Comparison of ENCODE assay signal across 9 cellular contexts in the genomic region with DNA sequence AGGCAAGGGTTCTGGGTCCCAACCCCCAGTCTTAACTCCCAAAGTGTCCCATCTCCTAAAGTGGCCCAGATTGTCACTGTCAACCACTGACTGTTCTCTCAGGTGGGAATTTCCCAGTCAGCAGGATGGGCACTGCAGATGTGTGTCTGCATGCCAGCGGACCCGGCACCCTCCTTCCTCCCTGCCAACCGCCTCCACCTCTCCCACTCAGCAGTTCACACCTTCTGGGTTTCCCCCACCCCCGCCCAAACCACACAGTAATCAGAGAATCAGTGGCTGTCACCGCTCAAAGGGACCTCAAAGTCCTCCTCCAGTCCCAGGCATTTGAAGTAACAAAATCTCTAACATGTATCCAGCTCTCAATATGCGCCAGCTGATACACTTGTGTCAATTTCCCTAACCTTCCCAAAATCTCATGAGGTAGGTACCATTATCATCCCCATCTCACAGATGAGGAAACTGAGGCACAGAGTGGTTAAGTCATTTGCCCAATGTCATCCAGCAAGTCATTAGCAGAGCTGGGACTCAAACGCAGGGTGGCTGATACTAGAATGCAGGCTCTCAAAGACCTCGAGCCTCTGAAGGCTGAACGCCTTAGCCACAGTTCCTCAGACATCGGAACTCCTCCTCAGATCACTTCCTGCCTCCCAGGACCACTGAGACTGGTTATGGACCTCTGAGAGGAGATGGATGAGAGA. TPM values are rescaled to one million over a fixed set of nuclear protein-coding genes. Genes with fewer than 3 reads are reported as not detected.
DNase-seq lines count a peak whose midpoint lies in the region; ATAC-seq, FAIRE-seq and TF ChIP-seq lines count a peak whose summit lies in the region.
"Had no signal": no experiment of that assay in that cellular context is flagged by ENCODE, and none has a peak within 500 bp of the region (broad histone marks: within the 10 kb centered on the region; RNA-seq: fewer than 3 reads in every experiment).

No MANE protein-coding gene starts in this region.

- no peak for TF ChIP-seq POLR2A in transverse colon (IDR thresholded peaks at IDR 0.05)

- H3K4me1 Mint-ChIP-seq in activated T-cell treated with anti-CD3 and anti-CD28 coated beads, Interleukin-2, amount 50 U/mL, for 72 hours (ENCODE audit: low read depth), result peaks cover 85% of the 10 kb centered on the region
- H3K4me1 Mint-ChIP-seq in glutamatergic neuron (ENCODE audit: low read depth, unreplicated experiment), result peaks cover under 1% of the 10 kb centered on the region

- FAIRE-seq in small intestine (lab: Jason Lieb, UNC), result no peak

- peaks cover 0 to 5% of the 10 kb centered on the region in 2 donors for H3K4me1 ChIP-seq in small intestine (ENCODE audit: control insufficient read depth in 2 of 2, insufficient read depth in 1 of 2, low read depth in 1 of 2, low read length in 1 of 2)
- peaks cover 3 to 34% (median 9%) of the 10 kb centered on the region in 4 donors for H3K4me1 ChIP-seq in transverse colon
- peaks cover 39% of the 10 kb centered on the region for H3K4me1 ChIP-seq in lower lobe of right lung

- TF ChIP-seq CTCF in transverse colon (IDR thresholded peaks at IDR 0.05) (no peak), glutamatergic neuron (IDR thresholded peaks at IDR 0.05; ENCODE audit: partially characterized antibody, unreplicated experiment) (no peak), lower lobe of right lung (IDR thresholded peaks at IDR 0.05) (no peak)

- intact Hi-C loops in transverse colon (cut with DNase I; ENCODE audit: low total_unique reads), result no loop called here
- intact Hi-C loops in lower lobe of right lung (cut with DNase I), result no loop called here

- H3K9me3 ChIP-seq in small intestine (ENCODE audit: control insufficient read depth, low read depth), result no peaks in the 10 kb centered on the region
- no peaks in the 10 kb centered on the region for H3K9me3 ChIP-seq in transverse colon
- H3K9me3 ChIP-seq in lower lobe of right lung, result no peaks in the 10 kb centered on the region

- H3K27me3 ChIP-seq in small intestine (ENCODE audit: control insufficient read depth in 2 of 2, insufficient read depth in 2 of 2, low read length in 2 of 2) (peaks cover 2 to 18% of the 10 kb centered on the region in 2 donors), transverse colon (peaks cover 81% of the 10 kb centered on the region), lower lobe of right lung (ENCODE audit: low read depth) (peaks cover 68% of the 10 kb centered on the region)

- no peak for TF ChIP-seq EP300 in transverse colon (IDR thresholded peaks at IDR 0.05; ENCODE audit: low read depth)

- H3K36me3 Mint-ChIP-seq in activated T-cell treated with anti-CD3 and anti-CD28 coated beads, Interleukin-2, amount 50 U/mL, for 72 hours (ENCODE audit: insufficient read depth in 2 of 2), result peaks cover 40 to 46% of the 10 kb centered on the region in 2 donors
- no peaks in the 10 kb centered on the region for H3K36me3 Mint-ChIP-seq in glutamatergic neuron (ENCODE audit: unreplicated experiment)

- DNase-seq in T follicular helper cell (ENCODE audit: low read depth) (peak; percentile 76), small intestine (peak; percentile 40), transverse colon (peak; percentile 41), glutamatergic neuron (no peak), lower lobe of right lung (no peak)
- peak; percentile 79 to 85 for DNase-seq in activated T-cell treated with anti-CD3 and anti-CD28 coated beads, Interleukin-2, amount 50 U/mL, for 72 hours
- DNase-seq: NCI-H1930 had no signal

- H3K27ac ChIP-seq in small intestine (ENCODE audit: low read depth in 1 of 2, low read length in 1 of 2), result peak overlapping the region in 1 of 2 donors; percentile 43
- peak overlapping the region in 1 of 4 donors; percentile 10 for H3K27ac ChIP-seq in transverse colon
- H3K27ac ChIP-seq in lower lobe of right lung, result no peak overlapping the region

- no peaks in the 10 kb centered on the region for H3K9me3 Mint-ChIP-seq in activated T-cell treated with anti-CD3 and anti-CD28 coated beads, Interleukin-2, amount 50 U/mL, for 72 hours
- peaks cover 4% of the 10 kb centered on the region for H3K9me3 Mint-ChIP-seq in glutamatergic neuron (ENCODE audit: unreplicated experiment)

- H3K36me3 ChIP-seq in small intestine (ENCODE audit: control insufficient read depth in 2 of 2, insufficient read depth in 2 of 2, low read length in 2 of 2), result no peaks in the 10 kb centered on the region
- H3K36me3 ChIP-seq in transverse colon, result no peaks in the 10 kb centered on the region
- no peaks in the 10 kb centered on the region for H3K36me3 ChIP-seq in lower lobe of right lung

- H3K27ac Mint-ChIP-seq in activated T-cell treated with anti-CD3 and anti-CD28 coated beads, Interleukin-2, amount 50 U/mL, for 72 hours, result peak overlapping the region; percentile 95
- H3K27ac Mint-ChIP-seq in glutamatergic neuron (ENCODE audit: unreplicated experiment), result no peak overlapping the region

- H3K4me3 Mint-ChIP-seq in activated T-cell treated with anti-CD3 and anti-CD28 coated beads, Interleukin-2, amount 50 U/mL, for 72 hours, result peak overlapping the region; percentile 86 to 95
- no peak overlapping the region for H3K4me3 Mint-ChIP-seq in glutamatergic neuron (ENCODE audit: unreplicated experiment)

- in situ Hi-C loops in transverse colon (cut with MboI; ENCODE audit: low pct_ligation_motif_present in 1 of 4, low pct_unique_long_range_greater_than_20kb in 1 of 4, low sequenced_read_pairs in 3 of 4), result loop anchor here in 2 of 4 donors (25.0 kb wide), 1 partner anchor 112 kb away; no protein-coding TSS in a partner anchor

- 29 to 46% (median 32%) methylated on average over 10 of the region's 10 CpGs for WGBS in small intestine, 3 donors
- 44 to 65% methylated on average over 2 to 10 of the region's 10 CpGs for WGBS in transverse colon (ENCODE audit: low coverage in 1 of 2), 2 donors

- peak; percentile 49 to 63 for ATAC-seq in activated T-cell treated with anti-CD3 and anti-CD28 coated beads, Interleukin-2, amount 50 U/mL, for 72 hours (replicated peaks in 1 of 2)
- ATAC-seq in GM21723 (IDR thresholded peaks at IDR 0.05; ENCODE audit: unreplicated experiment) (no peak), lower lobe of right lung (no peak)

- no peak overlapping the region for H3K4me3 ChIP-seq in small intestine (ENCODE audit: low read depth in 1 of 2, low read length in 2 of 2)
- H3K4me3 ChIP-seq in transverse colon, result no peak overlapping the region
- H3K4me3 ChIP-seq in lower lobe of right lung, result no peak overlapping the region

- no peaks in the 10 kb centered on the region for H3K27me3 Mint-ChIP-seq in activated T-cell treated with anti-CD3 and anti-CD28 coated beads, Interleukin-2, amount 50 U/mL, for 72 hours (ENCODE audit: low read depth)
- H3K27me3 Mint-ChIP-seq in glutamatergic neuron (ENCODE audit: unreplicated experiment), result peaks cover 16% of the 10 kb centered on the region

RNA-seq across cellular contexts. Expression of a gene that starts 4.8 kb away (rescaled TPM):
- 100 to 1,000 TPM; 254 to 298 TPM for total RNA-seq in activated T-cell treated with anti-CD3 and anti-CD28 coated beads, Interleukin-2, amount 50 U/mL, for 72 hours
- polyA plus RNA-seq in small intestine, result 1 to 10 TPM; 1.1 to 5.4 (median 2.2) TPM
- total RNA-seq in transverse colon, result 1 to 10 TPM; 1.5 to 4.8 (median 3.4) TPM
- 0.15 TPM for total RNA-seq in glutamatergic neuron (ENCODE audit: unreplicated experiment)
- total RNA-seq in lower lobe of right lung, result 13.1 TPM
- total RNA-seq: epithelial cell of proximal tubule had no signal

Comparison
In these comparisons a context has a peak if more than half of its experiments do, and no peak if none do; other contexts are left out.
1. DNase-seq: peak in T follicular helper cell (single experiment), activated T-cell treated with anti-CD3 and anti-CD28 coated beads, Interleukin-2, amount 50 U/mL, for 72 hours (2 of 2), small intestine (single experiment) and transverse colon (single experiment); none in glutamatergic neuron (single experiment) and lower lobe of right lung (single experiment).
2. ATAC-seq: peak in activated T-cell treated with anti-CD3 and anti-CD28 coated beads, Interleukin-2, amount 50 U/mL, for 72 hours (2 of 2); none in GM21723 (single experiment) and lower lobe of right lung (0 of 2).
3. RNA of a gene that starts 4.8 kb away (total RNA-seq): 254 to 298 TPM in activated T-cell treated with anti-CD3 and anti-CD28 coated beads, Interleukin-2, amount 50 U/mL, for 72 hours; 13.1 TPM in lower lobe of right lung (single experiment), 1.5 to 4.8 TPM in transverse colon and 0.15 TPM in glutamatergic neuron (single experiment); every median in the first group is over 10 times any median in the second.